In genomic region chr17:17387461-17388362, GRCh38 we compare ENCODE assay signal across 1 cellular context.
A peak's percentile ranks its signal among the peaks of the same experiment; 100 is the strongest.
TF ChIP-seq lines count a peak whose summit lies in the region.

No MANE protein-coding gene starts in this region.

TF ChIP-seq in HepG2, 621 proteins besides CTCF, POLR2A, EP300 and RAD21 (continued from another document and continues in another):
- TF ChIP-seq, protein P1, sequence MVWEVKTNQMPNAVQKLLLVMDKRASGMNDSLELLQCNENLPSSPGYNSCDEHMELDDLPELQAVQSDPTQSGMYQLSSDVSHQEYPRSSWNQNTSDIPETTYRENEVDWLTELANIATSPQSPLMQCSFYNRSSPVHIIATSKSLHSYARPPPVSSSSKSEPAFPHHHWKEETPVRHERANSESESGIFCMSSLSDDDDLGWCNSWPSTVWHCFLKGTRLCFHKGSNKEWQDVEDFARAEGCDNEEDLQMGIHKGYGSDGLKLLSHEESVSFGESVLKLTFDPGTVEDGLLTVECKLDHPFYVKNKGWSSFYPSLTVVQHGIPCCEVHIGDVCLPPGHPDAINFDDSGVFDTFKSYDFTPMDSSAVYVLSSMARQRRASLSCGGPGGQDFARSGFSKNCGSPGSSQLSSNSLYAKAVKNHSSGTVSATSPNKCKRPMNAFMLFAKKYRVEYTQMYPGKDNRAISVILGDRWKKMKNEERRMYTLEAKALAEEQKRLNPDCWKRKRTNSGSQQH (CRISPR knock-in tag; IDR thresholded peaks at IDR 0.05; ENCODE audit: low read depth) = no peak
- TF ChIP-seq GRHL1 (CRISPR knock-in tag; conservative IDR thresholded peaks at IDR 0.05) = no peak
- TF ChIP-seq CBX5 (CRISPR knock-in tag; IDR thresholded peaks at IDR 0.05; ENCODE audit: borderline replicate concordance) = no peak
- TF ChIP-seq, protein P2, sequence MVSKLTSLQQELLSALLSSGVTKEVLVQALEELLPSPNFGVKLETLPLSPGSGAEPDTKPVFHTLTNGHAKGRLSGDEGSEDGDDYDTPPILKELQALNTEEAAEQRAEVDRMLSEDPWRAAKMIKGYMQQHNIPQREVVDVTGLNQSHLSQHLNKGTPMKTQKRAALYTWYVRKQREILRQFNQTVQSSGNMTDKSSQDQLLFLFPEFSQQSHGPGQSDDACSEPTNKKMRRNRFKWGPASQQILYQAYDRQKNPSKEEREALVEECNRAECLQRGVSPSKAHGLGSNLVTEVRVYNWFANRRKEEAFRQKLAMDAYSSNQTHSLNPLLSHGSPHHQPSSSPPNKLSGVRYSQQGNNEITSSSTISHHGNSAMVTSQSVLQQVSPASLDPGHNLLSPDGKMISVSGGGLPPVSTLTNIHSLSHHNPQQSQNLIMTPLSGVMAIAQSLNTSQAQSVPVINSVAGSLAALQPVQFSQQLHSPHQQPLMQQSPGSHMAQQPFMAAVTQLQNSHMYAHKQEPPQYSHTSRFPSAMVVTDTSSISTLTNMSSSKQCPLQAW (CRISPR knock-in tag; IDR thresholded peaks at IDR 0.05) = no peak
- TF ChIP-seq PBX2 (CRISPR knock-in tag; IDR thresholded peaks at IDR 0.05) = no peak
- no peak for TF ChIP-seq SATB2 (CRISPR knock-in tag; IDR thresholded peaks at IDR 0.05)
- no peak for TF ChIP-seq KMT2A (CRISPR knock-in tag; IDR thresholded peaks at IDR 0.05)
- no peak for TF ChIP-seq ZNF33B (CRISPR knock-in tag; IDR thresholded peaks at IDR 0.05)
- 0 out of 2 replicates have a peak, but pooled peaks have one; percentile 26 for TF ChIP-seq ZSCAN21 (CRISPR knock-in tag; IDR thresholded peaks at IDR 0.05; ENCODE audit: borderline replicate concordance)
- 0 out of 2 replicates have a peak, but pooled peaks have one; percentile 39 for TF ChIP-seq POGZ (CRISPR knock-in tag; IDR thresholded peaks at IDR 0.05)
- TF ChIP-seq POLR2G (IDR thresholded peaks at IDR 0.05; ENCODE audit: low read depth, low read length) = no peak
- TF ChIP-seq ZNF547 (CRISPR knock-in tag; IDR thresholded peaks at IDR 0.05) = no peak
- no peak for TF ChIP-seq KDM3A (CRISPR knock-in tag; IDR thresholded peaks at IDR 0.05; ENCODE audit: low read depth)
- TF ChIP-seq ARHGAP35 (CRISPR knock-in tag; IDR thresholded peaks at IDR 0.05; ENCODE audit: borderline replicate concordance) = no peak
- no peak for TF ChIP-seq RBM22 (optimal IDR thresholded peaks at IDR 0.05; ENCODE audit: low read length)
- no peak for TF ChIP-seq RAD51 (IDR thresholded peaks at IDR 0.05; ENCODE audit: borderline replicate concordance)
- TF ChIP-seq, protein P3, sequence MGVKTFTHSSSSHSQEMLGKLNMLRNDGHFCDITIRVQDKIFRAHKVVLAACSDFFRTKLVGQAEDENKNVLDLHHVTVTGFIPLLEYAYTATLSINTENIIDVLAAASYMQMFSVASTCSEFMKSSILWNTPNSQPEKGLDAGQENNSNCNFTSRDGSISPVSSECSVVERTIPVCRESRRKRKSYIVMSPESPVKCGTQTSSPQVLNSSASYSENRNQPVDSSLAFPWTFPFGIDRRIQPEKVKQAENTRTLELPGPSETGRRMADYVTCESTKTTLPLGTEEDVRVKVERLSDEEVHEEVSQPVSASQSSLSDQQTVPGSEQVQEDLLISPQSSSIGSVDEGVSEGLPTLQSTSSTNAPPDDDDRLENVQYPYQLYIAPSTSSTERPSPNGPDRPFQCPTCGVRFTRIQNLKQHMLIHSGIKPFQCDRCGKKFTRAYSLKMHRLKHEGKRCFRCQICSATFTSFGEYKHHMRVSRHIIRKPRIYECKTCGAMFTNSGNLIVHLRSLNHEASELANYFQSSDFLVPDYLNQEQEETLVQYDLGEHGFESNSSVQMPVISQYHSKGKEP (CRISPR knock-in tag; IDR thresholded peaks at IDR 0.05) = no peak
- TF ChIP-seq ZNF431 (CRISPR knock-in tag; IDR thresholded peaks at IDR 0.05; ENCODE audit: borderline replicate concordance, low read depth) = no peak
- TF ChIP-seq, protein P4, sequence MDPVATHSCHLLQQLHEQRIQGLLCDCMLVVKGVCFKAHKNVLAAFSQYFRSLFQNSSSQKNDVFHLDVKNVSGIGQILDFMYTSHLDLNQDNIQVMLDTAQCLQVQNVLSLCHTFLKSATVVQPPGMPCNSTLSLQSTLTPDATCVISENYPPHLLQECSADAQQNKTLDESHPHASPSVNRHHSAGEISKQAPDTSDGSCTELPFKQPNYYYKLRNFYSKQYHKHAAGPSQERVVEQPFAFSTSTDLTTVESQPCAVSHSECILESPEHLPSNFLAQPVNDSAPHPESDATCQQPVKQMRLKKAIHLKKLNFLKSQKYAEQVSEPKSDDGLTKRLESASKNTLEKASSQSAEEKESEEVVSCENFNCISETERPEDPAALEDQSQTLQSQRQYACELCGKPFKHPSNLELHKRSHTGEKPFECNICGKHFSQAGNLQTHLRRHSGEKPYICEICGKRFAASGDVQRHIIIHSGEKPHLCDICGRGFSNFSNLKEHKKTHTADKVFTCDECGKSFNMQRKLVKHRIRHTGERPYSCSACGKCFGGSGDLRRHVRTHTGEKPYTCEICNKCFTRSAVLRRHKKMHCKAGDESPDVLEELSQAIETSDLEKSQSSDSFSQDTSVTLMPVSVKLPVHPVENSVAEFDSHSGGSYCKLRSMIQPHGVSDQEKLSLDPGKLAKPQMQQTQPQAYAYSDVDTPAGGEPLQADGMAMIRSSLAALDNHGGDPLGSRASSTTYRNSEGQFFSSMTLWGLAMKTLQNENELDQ (CRISPR knock-in tag; IDR thresholded peaks at IDR 0.05; ENCODE audit: borderline replicate concordance) = no peak
- no peak for TF ChIP-seq ZNF563 (CRISPR knock-in tag; IDR thresholded peaks at IDR 0.05)
- no peak for TF ChIP-seq BCL3 (CRISPR knock-in tag; IDR thresholded peaks at IDR 0.05)
- no peak for TF ChIP-seq CREB1 (IDR thresholded peaks at IDR 0.05)
- TF ChIP-seq CREB1 (CRISPR knock-in tag; IDR thresholded peaks at IDR 0.05) = no peak
- no peak for TF ChIP-seq RFX5 (IDR thresholded peaks at IDR 0.05; ENCODE audit: low read depth, low read length)
- TF ChIP-seq AGO1 (IDR thresholded peaks at IDR 0.05; ENCODE audit: low read depth, low read length, poor library complexity, severe bottlenecking) = no peak
- TF ChIP-seq, protein P5, sequence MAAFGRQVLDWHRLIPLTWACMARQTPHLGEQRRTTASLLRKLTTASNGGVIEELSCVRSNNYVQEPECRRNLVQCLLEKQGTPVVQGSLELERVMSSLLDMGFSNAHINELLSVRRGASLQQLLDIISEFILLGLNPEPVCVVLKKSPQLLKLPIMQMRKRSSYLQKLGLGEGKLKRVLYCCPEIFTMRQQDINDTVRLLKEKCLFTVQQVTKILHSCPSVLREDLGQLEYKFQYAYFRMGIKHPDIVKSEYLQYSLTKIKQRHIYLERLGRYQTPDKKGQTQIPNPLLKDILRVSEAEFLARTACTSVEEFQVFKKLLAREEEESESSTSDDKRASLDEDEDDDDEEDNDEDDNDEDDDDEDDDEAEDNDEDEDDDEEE (CRISPR knock-in tag; IDR thresholded peaks at IDR 0.05) = no peak
- no peak for TF ChIP-seq ZNF776 (CRISPR knock-in tag; IDR thresholded peaks at IDR 0.05)
- TF ChIP-seq GTF2F1 (IDR thresholded peaks at IDR 0.05; ENCODE audit: low read length) = no peak
- no peak for TF ChIP-seq MATR3 (CRISPR knock-in tag; IDR thresholded peaks at IDR 0.05)
- TF ChIP-seq, protein P6, sequence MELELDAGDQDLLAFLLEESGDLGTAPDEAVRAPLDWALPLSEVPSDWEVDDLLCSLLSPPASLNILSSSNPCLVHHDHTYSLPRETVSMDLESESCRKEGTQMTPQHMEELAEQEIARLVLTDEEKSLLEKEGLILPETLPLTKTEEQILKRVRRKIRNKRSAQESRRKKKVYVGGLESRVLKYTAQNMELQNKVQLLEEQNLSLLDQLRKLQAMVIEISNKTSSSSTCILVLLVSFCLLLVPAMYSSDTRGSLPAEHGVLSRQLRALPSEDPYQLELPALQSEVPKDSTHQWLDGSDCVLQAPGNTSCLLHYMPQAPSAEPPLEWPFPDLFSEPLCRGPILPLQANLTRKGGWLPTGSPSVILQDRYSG (CRISPR knock-in tag; IDR thresholded peaks at IDR 0.05) = no peak
- no peak for TF ChIP-seq MTF1 (CRISPR knock-in tag; IDR thresholded peaks at IDR 0.05)
- TF ChIP-seq ZNF20 (CRISPR knock-in tag; IDR thresholded peaks at IDR 0.05) = no peak
- TF ChIP-seq ZNF17 (CRISPR knock-in tag; IDR thresholded peaks at IDR 0.05) = no peak
- no peak for TF ChIP-seq ZNF83 (CRISPR knock-in tag; IDR thresholded peaks at IDR 0.05; ENCODE audit: borderline replicate concordance)
- TF ChIP-seq TMF1 (CRISPR knock-in tag; IDR thresholded peaks at IDR 0.05; ENCODE audit: low read depth) = no peak
- TF ChIP-seq NAIF1 (CRISPR knock-in tag; IDR thresholded peaks at IDR 0.05; ENCODE audit: borderline replicate concordance) = no peak
- TF ChIP-seq JUN (CRISPR knock-in tag; IDR thresholded peaks at IDR 0.05) = no peak
- TF ChIP-seq HMG20A (CRISPR knock-in tag; IDR thresholded peaks at IDR 0.05; ENCODE audit: borderline replicate concordance) = no peak
- TF ChIP-seq, protein P7, sequence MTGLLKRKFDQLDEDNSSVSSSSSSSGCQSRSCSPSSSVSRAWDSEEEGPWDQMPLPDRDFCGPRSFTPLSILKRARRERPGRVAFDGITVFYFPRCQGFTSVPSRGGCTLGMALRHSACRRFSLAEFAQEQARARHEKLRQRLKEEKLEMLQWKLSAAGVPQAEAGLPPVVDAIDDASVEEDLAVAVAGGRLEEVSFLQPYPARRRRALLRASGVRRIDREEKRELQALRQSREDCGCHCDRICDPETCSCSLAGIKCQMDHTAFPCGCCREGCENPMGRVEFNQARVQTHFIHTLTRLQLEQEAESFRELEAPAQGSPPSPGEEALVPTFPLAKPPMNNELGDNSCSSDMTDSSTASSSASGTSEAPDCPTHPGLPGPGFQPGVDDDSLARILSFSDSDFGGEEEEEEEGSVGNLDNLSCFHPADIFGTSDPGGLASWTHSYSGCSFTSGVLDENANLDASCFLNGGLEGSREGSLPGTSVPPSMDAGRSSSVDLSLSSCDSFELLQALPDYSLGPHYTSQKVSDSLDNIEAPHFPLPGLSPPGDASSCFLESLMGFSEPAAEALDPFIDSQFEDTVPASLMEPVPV (CRISPR knock-in tag; IDR thresholded peaks at IDR 0.05) = 0 out of 2 replicates have a peak, but pooled peaks have one; percentile 18
- TF ChIP-seq RNF219 (CRISPR knock-in tag; IDR thresholded peaks at IDR 0.05) = no peak
- no peak for TF ChIP-seq TRIM24 (CRISPR knock-in tag; IDR thresholded peaks at IDR 0.05)
- peak; percentile 48; the same call in 1 of the 2 replicates for TF ChIP-seq MTA1 (CRISPR knock-in tag; IDR thresholded peaks at IDR 0.05; ENCODE audit: borderline replicate concordance)
- no peak for TF ChIP-seq FIP1L1 (IDR thresholded peaks at IDR 0.05; ENCODE audit: borderline replicate concordance, insufficient read depth, low read depth, low read length)
- no peak for TF ChIP-seq TIGD3 (CRISPR knock-in tag; IDR thresholded peaks at IDR 0.05; ENCODE audit: borderline replicate concordance)
- TF ChIP-seq ZNF256 (CRISPR knock-in tag; conservative IDR thresholded peaks at IDR 0.05) = no peak
- TF ChIP-seq ZNF124 (CRISPR knock-in tag; IDR thresholded peaks at IDR 0.05) = no peak
- no peak for TF ChIP-seq ELF1 (CRISPR knock-in tag; IDR thresholded peaks at IDR 0.05)
- no peak for TF ChIP-seq PPARG (CRISPR knock-in tag; conservative IDR thresholded peaks at IDR 0.05)
- no peak for TF ChIP-seq CBX1 (IDR thresholded peaks at IDR 0.05; ENCODE audit: low read depth)
- no peak for TF ChIP-seq WIZ (CRISPR knock-in tag; IDR thresholded peaks at IDR 0.05)
